In the genomic region with DNA sequence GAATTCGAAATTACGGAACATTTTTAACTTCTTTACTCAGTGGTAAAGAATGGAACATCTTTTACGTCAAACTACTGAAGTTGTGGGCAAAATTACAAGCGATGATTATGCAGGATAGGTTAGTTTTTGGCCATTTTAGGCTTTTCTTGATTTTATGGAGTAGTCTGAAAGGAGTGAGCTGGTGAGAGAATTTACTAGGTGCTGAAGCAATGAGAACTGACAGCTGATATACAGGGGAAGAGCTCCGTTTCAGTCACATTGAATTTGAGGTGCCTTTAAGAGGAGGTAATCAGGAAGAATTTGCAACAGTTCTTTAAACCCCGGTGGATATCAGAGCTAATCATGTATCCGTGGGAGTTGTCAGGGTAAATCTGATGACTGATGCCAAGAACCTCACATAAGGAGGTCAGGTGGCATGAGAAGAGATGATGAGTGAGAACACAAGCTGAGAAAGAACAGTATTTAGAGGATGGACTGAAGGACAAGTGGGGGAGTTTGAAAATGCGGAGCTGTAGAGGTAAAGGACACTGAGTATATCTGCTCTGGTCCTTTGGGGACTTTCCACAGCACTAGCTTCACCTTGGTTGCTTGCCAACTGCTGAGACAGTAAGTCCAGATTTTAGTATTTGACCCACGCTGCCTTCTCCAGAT, we compare ENCODE assay signal across 11 cellular contexts.
A peak's percentile ranks its signal among the peaks of the same experiment; 100 is the strongest.
DNase-seq lines count a peak whose midpoint lies in the region; ATAC-seq and TF ChIP-seq lines count a peak whose summit lies in the region.
"Had no signal": no experiment of that assay in that cellular context is flagged by ENCODE, and none has a peak within 500 bp of the region (broad histone marks: within the 10 kb centered on the region; RNA-seq: fewer than 3 reads in every experiment).

No MANE protein-coding gene starts in this region.

- H3K9me3 ChIP-seq in upper lobe of left lung, result no peaks in the 10 kb centered on the region

- peak; percentile 7 to 28 for DNase-seq in stimulated activated CD4-positive, alpha-beta T cell treated with anti-CD3 and anti-CD28 coated beads, Interleukin-2, amount 100 ng/mL, for 48 hours
- DNase-seq in stimulated activated CD4-positive, alpha-beta T cell treated with anti-CD3 and anti-CD28 coated beads, Interleukin-4, amount 100 ng/mL, for 4 hours, result no peak
- DNase-seq in T-cell (no peak), upper lobe of left lung (no peak), chondrocyte (ENCODE audit: low spot score) (no peak), NCI-H2107 (lab: John Stamatoyannopoulos, UW) (no peak), HCEC 1CT (no peak)
- DNase-seq: activated CD8-positive, alpha-beta memory T cell treated with anti-CD3 and anti-CD28 coated beads, Interleukin-2, amount 50 U/mL, for 4 hours; DND-41; NCI-H187 had no signal

- H3K9me3 Mint-ChIP-seq in T-cell (no peaks in the 10 kb centered on the region), chondrocyte (ENCODE audit: low read depth) (no peaks in the 10 kb centered on the region)

- H3K4me1 ChIP-seq in upper lobe of left lung, result peaks cover 8 to 17% (median 11%) of the 10 kb centered on the region in 4 donors

- peak overlapping the region in 1 of 2 donors; percentile 5 for H3K27ac Mint-ChIP-seq in T-cell
- H3K27ac Mint-ChIP-seq in chondrocyte (ENCODE audit: unreplicated experiment), result no peak overlapping the region

- H3K27me3 Mint-ChIP-seq in T-cell (peaks cover 4 to 10% of the 10 kb centered on the region in 2 donors), chondrocyte (ENCODE audit: low read depth) (no peaks in the 10 kb centered on the region)

- POLR2A ChIA-PET in T-cell (lab: Charles Lee), result no interaction called here

- no peak for TF ChIP-seq EP300 in upper lobe of left lung (IDR thresholded peaks at IDR 0.05)

- CTCF ChIA-PET in T-cell (lab: Charles Lee), result no interaction called here

- H3K4me1 Mint-ChIP-seq in T-cell, result peaks cover 16 to 29% (median 18%) of the 10 kb centered on the region in 3 donors
- H3K4me1 Mint-ChIP-seq in chondrocyte (ENCODE audit: low read depth), result peaks cover 28% of the 10 kb centered on the region

- no peak overlapping the region for H3K4me3 ChIP-seq in upper lobe of left lung

- ATAC-seq in HG02885 (IDR thresholded peaks at IDR 0.05; ENCODE audit: poor library complexity, unreplicated experiment) (peak; percentile 75), T-cell (replicated peaks in 1 of 4) (no peak), upper lobe of left lung (ENCODE audit: low FRiP score in 2 of 2) (no peak)

- no peak overlapping the region for H3K27ac ChIP-seq in upper lobe of left lung

- H3K36me3 Mint-ChIP-seq in T-cell (no peaks in the 10 kb centered on the region), chondrocyte (ENCODE audit: low read depth) (no peaks in the 10 kb centered on the region)

- H3K4me3 Mint-ChIP-seq in T-cell, result peak overlapping the region; percentile 47 to 63 (median 61)
- no peak overlapping the region for H3K4me3 Mint-ChIP-seq in chondrocyte (ENCODE audit: unreplicated experiment)

- TF ChIP-seq CTCF in upper lobe of left lung (IDR thresholded peaks at IDR 0.05) (no peak), chondrocyte (IDR thresholded peaks at IDR 0.05) (no peak)

- TF ChIP-seq POLR2A in upper lobe of left lung (IDR thresholded peaks at IDR 0.05), result no peak

- H3K36me3 ChIP-seq in upper lobe of left lung, result no peaks in the 10 kb centered on the region

- no peaks in the 10 kb centered on the region for H3K27me3 ChIP-seq in upper lobe of left lung

- 69 to 81% methylated on average over 9 of the region's 9 CpGs for WGBS in upper lobe of left lung, 2 donors

Comparison
In these comparisons a context has a peak if more than half of its experiments do, and no peak if none do; other contexts are left out.
1. DNase-seq: peak in stimulated activated CD4-positive, alpha-beta T cell treated with anti-CD3 and anti-CD28 coated beads, Interleukin-2, amount 100 ng/mL, for 48 hours (2 of 2); none in stimulated activated CD4-positive, alpha-beta T cell treated with anti-CD3 and anti-CD28 coated beads, Interleukin-4, amount 100 ng/mL, for 4 hours (0 of 2), T-cell (0 of 34), upper lobe of left lung (0 of 2), chondrocyte (single experiment), NCI-H2107 (single experiment) and HCEC 1CT (single experiment).